1 cellular context compared by ENCODE assay signal in genomic region chr9:91419222-91420191, GRCh38.
A peak's percentile ranks its signal among the peaks of the same experiment; 100 is the strongest.
TF ChIP-seq lines count a peak whose summit lies in the region.

No MANE protein-coding gene starts in this region.

TF ChIP-seq in K562, 482 proteins besides CTCF, POLR2A, EP300 and RAD21 (continued from another document):
- TF ChIP-seq ZNF586 (CRISPR knock-in tag; conservative IDR thresholded peaks at IDR 0.05) = no peak
- no peak for TF ChIP-seq ZNF785 (CRISPR knock-in tag; IDR thresholded peaks at IDR 0.05)
- TF ChIP-seq NCOR1 (IDR thresholded peaks at IDR 0.05) = no peak
- no peak for TF ChIP-seq GTF2A2 (tag; IDR thresholded peaks at IDR 0.05)
- TF ChIP-seq ZNF316 (IDR thresholded peaks at IDR 0.05) = no peak
- no peak for TF ChIP-seq RERE (CRISPR knock-in tag; IDR thresholded peaks at IDR 0.05; ENCODE audit: borderline replicate concordance)
- TF ChIP-seq NBN (IDR thresholded peaks at IDR 0.05; ENCODE audit: low read depth) = 0 out of 2 replicates have a peak, but pooled peaks have one; percentile 71
- TF ChIP-seq DEAF1 (CRISPR knock-in tag; IDR thresholded peaks at IDR 0.05) = peak; percentile 33; the same call in 1 of the 2 replicates
- no peak for TF ChIP-seq SNAPC5 (CRISPR knock-in tag; IDR thresholded peaks at IDR 0.05)
- no peak for TF ChIP-seq EZH2 (IDR thresholded peaks at IDR 0.05; ENCODE audit: borderline replicate concordance, low read depth, low read length)
- no peak for TF ChIP-seq YY1 (IDR thresholded peaks at IDR 0.05; ENCODE audit: borderline replicate concordance in 1 of 3, control insufficient read depth in 1 of 3, extremely low read depth in 1 of 3, insufficient read depth in 3 of 3, insufficient read length in 1 of 3, insufficient replicate concordance in 2 of 3, low read depth in 1 of 3, low read length in 2 of 3)
- 0 out of 2 replicates have a peak, but pooled peaks have one; percentile 22 for TF ChIP-seq PKNOX1 (IDR thresholded peaks at IDR 0.05)
- no peak for TF ChIP-seq U2AF2 (optimal IDR thresholded peaks at IDR 0.05; ENCODE audit: low read depth, low read length)
- TF ChIP-seq NR2C2 (CRISPR knock-in tag; IDR thresholded peaks at IDR 0.05) = no peak
- TF ChIP-seq NR2C2 (tag; IDR thresholded peaks at IDR 0.05) = peak; percentile 85
- no peak for TF ChIP-seq ZNF764 (CRISPR knock-in tag; IDR thresholded peaks at IDR 0.05; ENCODE audit: low read depth)
- TF ChIP-seq SMAD3 (CRISPR knock-in tag; conservative IDR thresholded peaks at IDR 0.05) = 0 out of 2 replicates have a peak, but pooled peaks have one; percentile 60
- no peak for TF ChIP-seq ZNF263 (CRISPR knock-in tag; IDR thresholded peaks at IDR 0.05; ENCODE audit: borderline replicate concordance)
- no peak for TF ChIP-seq TCFL5 (CRISPR knock-in tag; conservative IDR thresholded peaks at IDR 0.05)
- TF ChIP-seq ZNF717 (CRISPR knock-in tag; IDR thresholded peaks at IDR 0.05) = no peak
- TF ChIP-seq ARHGAP35 (IDR thresholded peaks at IDR 0.05; ENCODE audit: partially characterized antibody) = no peak
- no peak for TF ChIP-seq HNRNPH1 (optimal IDR thresholded peaks at IDR 0.05; ENCODE audit: low read depth, low read length)
- no peak for TF ChIP-seq ASH1L (IDR thresholded peaks at IDR 0.05; ENCODE audit: borderline replicate concordance, low read depth, partially characterized antibody)
- no peak for TF ChIP-seq HDAC2 (IDR thresholded peaks at IDR 0.05)
- TF ChIP-seq ZNF561 (CRISPR knock-in tag; conservative IDR thresholded peaks at IDR 0.05) = no peak
- TF ChIP-seq STAT6 (CRISPR knock-in tag; IDR thresholded peaks at IDR 0.05) = no peak
- no peak for TF ChIP-seq PHF21A (IDR thresholded peaks at IDR 0.05; ENCODE audit: borderline replicate concordance, low read depth)
- no peak for TF ChIP-seq RFX5 (IDR thresholded peaks at IDR 0.05; ENCODE audit: low read depth, low read length)
- no peak for TF ChIP-seq CREB3L1 (IDR thresholded peaks at IDR 0.05; ENCODE audit: borderline replicate concordance, low read depth)
- no peak for TF ChIP-seq FOXJ3 (CRISPR knock-in tag; IDR thresholded peaks at IDR 0.05)
- no peak for TF ChIP-seq SIRT6 (IDR thresholded peaks at IDR 0.05; ENCODE audit: low read depth, low read length)
- TF ChIP-seq ZNF77 (CRISPR knock-in tag; IDR thresholded peaks at IDR 0.05) = no peak
- no peak for TF ChIP-seq ZNF79 (CRISPR knock-in tag; IDR thresholded peaks at IDR 0.05; ENCODE audit: low read depth)
